In the genomic region with DNA sequence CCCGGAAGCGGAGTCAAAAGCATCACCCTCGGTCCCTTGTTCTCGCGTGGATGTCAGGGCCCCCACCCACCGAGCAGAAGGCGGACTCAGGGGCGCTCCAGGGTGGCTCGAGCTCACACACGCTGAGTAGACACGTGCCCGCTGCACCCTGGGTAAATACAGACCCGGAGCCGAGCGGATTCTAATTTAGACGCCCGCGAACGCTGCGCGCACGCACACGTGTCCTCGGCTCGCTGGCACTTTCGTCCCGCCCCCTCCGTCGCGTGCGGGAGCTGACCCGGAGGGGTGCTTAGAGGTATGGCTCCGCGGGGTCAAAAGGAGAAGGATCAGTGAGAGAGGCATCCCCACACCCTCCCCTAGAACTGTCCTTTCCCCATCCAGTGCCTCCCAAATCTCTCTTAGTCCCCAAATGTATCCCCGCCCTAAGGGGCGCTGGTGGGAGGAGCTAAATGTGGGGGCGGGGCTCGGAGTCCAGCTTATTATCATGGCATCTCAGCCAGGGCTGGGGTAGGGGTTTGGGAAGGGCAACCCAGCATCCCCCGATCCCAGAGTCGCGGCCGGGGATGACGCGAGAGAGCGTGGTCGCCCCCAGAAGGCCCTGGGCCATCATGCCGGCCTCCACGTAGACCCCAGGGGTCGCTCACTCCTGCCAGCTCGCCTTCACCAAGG, we compare ENCODE assay signal across 6 cellular contexts. TPM values are rescaled to one million over a fixed set of nuclear protein-coding genes. Genes with fewer than 3 reads are reported as not detected.
DNase-seq lines count a peak whose midpoint lies in the region; ATAC-seq and TF ChIP-seq lines count a peak whose summit lies in the region.

No MANE protein-coding gene starts in this region.

- no peak for TF ChIP-seq POLR2A in GM18505 (IDR thresholded peaks at IDR 0.05; ENCODE audit: borderline replicate concordance, extremely low read depth, insufficient read depth, insufficient read length)

- intact Hi-C loops in lower lobe of right lung (cut with DNase I) (no loop called here), aorta (cut with DNase I) (no loop called here)

- ATAC-seq in lower lobe of right lung (peak; percentile 12 to 26), GM18505 (IDR thresholded peaks at IDR 0.05; ENCODE audit: unreplicated experiment) (no peak), aorta (ENCODE audit: low FRiP score) (no peak)

- H3K9me3 ChIP-seq in lower lobe of right lung (no peaks in the 10 kb centered on the region), aorta (ENCODE audit: control insufficient read depth, low read length) (no peaks in the 10 kb centered on the region)

- H3K4me3 ChIP-seq in GM12864 (ENCODE audit: low read depth, low read length) (peak overlapping the region; percentile 55), lower lobe of right lung (peak overlapping the region; percentile 68), aorta (ENCODE audit: low read length in 2 of 2) (no peak overlapping the region)

- H3K27me3 ChIP-seq in lower lobe of right lung (ENCODE audit: low read depth) (peaks cover 46% of the 10 kb centered on the region), aorta (ENCODE audit: control insufficient read depth in 1 of 2, insufficient read depth in 2 of 2, low read length in 1 of 2) (no peaks in the 10 kb centered on the region)

- peak overlapping the region; percentile 4 for H3K27ac ChIP-seq in lower lobe of right lung
- no peak overlapping the region for H3K27ac ChIP-seq in aorta (ENCODE audit: low read depth in 1 of 2, low read length in 2 of 2)

- peaks cover 97% of the 10 kb centered on the region for H3K4me1 ChIP-seq in lower lobe of right lung
- H3K4me1 ChIP-seq in aorta (ENCODE audit: control insufficient read depth in 1 of 2, insufficient read depth in 2 of 2, low read length in 2 of 2) = no peaks in the 10 kb centered on the region

- DNase-seq in GM12864 (ENCODE audit: low read depth) (peak; percentile 54), NCI-H82 treated with DMSO at 0.1 percent for 48 hours (lab: John Stamatoyannopoulos, UW; ENCODE audit: unreplicated experiment) (peak; percentile 47), lower lobe of right lung (peak; percentile 83), aorta (no peak)
- DNase-seq in activated naive CD4-positive, alpha-beta T cell treated with Interleukin-2 at 50 U/mL for 16 hours = peak; percentile 78

- peaks cover 19% of the 10 kb centered on the region for H3K36me3 ChIP-seq in lower lobe of right lung
- no peaks in the 10 kb centered on the region for H3K36me3 ChIP-seq in aorta (ENCODE audit: control insufficient read depth in 1 of 2, insufficient read depth in 2 of 2, low read length in 1 of 2)

- TF ChIP-seq CTCF in GM12864 (IDR thresholded peaks at IDR 0.05; ENCODE audit: low read depth, low read length, missing control alignments) (no peak), lower lobe of right lung (IDR thresholded peaks at IDR 0.05) (no peak)

- WGBS in aorta, 2 donors = 1% methylated on average over 48 to 50 of the region's 50 CpGs

RNA-seq across cellular contexts. Expression of gene ICAM5, which starts 0.5 kb away (rescaled TPM):
- total RNA-seq in lower lobe of right lung (15.3 TPM), aorta (1 to 10 TPM; 1.3 to 2.5 TPM)
- under 1 TPM in 1 of 2 donors, not detected in 1; 0.10 TPM for polyA plus RNA-seq in aorta

RNA-seq across cellular contexts. Expression of gene ICAM4, which starts 2.5 kb away (rescaled TPM):
- total RNA-seq in lower lobe of right lung = 10.0 TPM
- total RNA-seq in aorta = 1 to 10 TPM in 1 of 2 donors, under 1 TPM in 1; 0.93 to 2.8 TPM
- not detected for polyA plus RNA-seq in aorta

RNA-seq across cellular contexts. Expression of gene ICAM1, which starts 18.4 kb away (rescaled TPM):
- total RNA-seq in lower lobe of right lung = 95.9 TPM
- 10 to 100 TPM; 41.2 to 43.6 TPM for total RNA-seq in aorta
- 1 to 10 TPM; 4.0 to 6.0 TPM for polyA plus RNA-seq in aorta

RNA-seq across cellular contexts. Expression of gene ZGLP1, which starts 20.3 kb away (rescaled TPM):
- total RNA-seq in lower lobe of right lung = 6.2 TPM
- total RNA-seq in aorta = 1 to 10 TPM; 1.3 to 3.1 TPM
- polyA plus RNA-seq in aorta = 10 to 100 TPM in 1 of 2 donors, 1 to 10 TPM in 1; 2.1 to 22.4 TPM

RNA-seq across cellular contexts. Expression of gene FDX2, which starts 26.5 kb away (rescaled TPM):
- total RNA-seq in lower lobe of right lung (16.8 TPM), aorta (10 to 100 TPM in 1 of 2 donors, 1 to 10 TPM in 1; 7.5 to 17.3 TPM)
- 10 to 100 TPM; 25.8 to 26.0 TPM for polyA plus RNA-seq in aorta

Comparison
In these comparisons a context has a peak if more than half of its experiments do, and no peak if none do; other contexts are left out.
1. DNase-seq: peak in GM12864 (single experiment), NCI-H82 treated with DMSO at 0.1 percent for 48 hours (single experiment), activated naive CD4-positive, alpha-beta T cell treated with Interleukin-2 at 50 U/mL for 16 hours (single experiment) and lower lobe of right lung (single experiment); none in aorta (0 of 2).
2. H3K4me3 ChIP-seq: peak in GM12864 (single experiment) and lower lobe of right lung (single experiment); none in aorta (0 of 2).
3. ATAC-seq: peak in lower lobe of right lung (2 of 2); none in GM18505 (single experiment) and aorta (single experiment).